Comparison of ENCODE assay signal across 8 cellular contexts in genomic region chr16:28824548-28824973, GRCh38. TPM values are rescaled to one million over a fixed set of nuclear protein-coding genes. Genes with fewer than 3 reads are reported as not detected.
DNase-seq lines count a peak whose midpoint lies in the region; ATAC-seq and TF ChIP-seq lines count a peak whose summit lies in the region.

No MANE protein-coding gene starts in this region.

- no peak for DNase-seq in T-helper 1 cell
- no peak for DNase-seq in adrenal gland
- DNase-seq in kidney epithelial cell (ENCODE audit: low read depth): no peak
- no peak for DNase-seq in substantia nigra (lab: John Stamatoyannopoulos, UW)
- DNase-seq in medulla oblongata (ENCODE audit: extremely low spot score): no peak
- DNase-seq in NCI-H146 treated with DMSO at 0.1 percent for 48 hours (lab: John Stamatoyannopoulos, UW; ENCODE audit: unreplicated experiment): no peak

- intact Hi-C loops in adrenal gland (cut with DNase I): loop anchor here in 1 of 2 donors (5.0 kb wide), 1 partner anchor 123 kb away; no protein-coding TSS in a partner anchor

- ATAC-seq in GM19467 (IDR thresholded peaks at IDR 0.05; ENCODE audit: unreplicated experiment): no peak

- no peaks in the 10 kb centered on the region for H3K9me3 Mint-ChIP-seq in T-helper 1 cell treated with Interleukin-12 subunit alpha and Interleukin-12 subunit beta and Interleukin-4 antibody, amounts not matched to agents 30 μg/mL and 1 μg/mL, for 36 hours

- peaks cover 33% of the 10 kb centered on the region for H3K4me1 Mint-ChIP-seq in T-helper 1 cell treated with Interleukin-12 subunit alpha and Interleukin-12 subunit beta and Interleukin-4 antibody, amounts not matched to agents 30 μg/mL and 1 μg/mL, for 36 hours (ENCODE audit: low read depth)

- no peaks in the 10 kb centered on the region for H3K9me3 ChIP-seq in adrenal gland (replicated peaks in 1 of 3)

- H3K27me3 ChIP-seq in adrenal gland: no peaks in the 10 kb centered on the region
- no peaks in the 10 kb centered on the region for H3K27me3 ChIP-seq in kidney epithelial cell (ENCODE audit: control insufficient read depth, insufficient read depth, low read length)

- H3K27ac Mint-ChIP-seq in T-helper 1 cell treated with Interleukin-12 subunit alpha and Interleukin-12 subunit beta and Interleukin-4 antibody, amounts not matched to agents 30 μg/mL and 1 μg/mL, for 36 hours: peak overlapping the region; percentile 100

- no peaks in the 10 kb centered on the region for H3K27me3 Mint-ChIP-seq in T-helper 1 cell treated with Interleukin-12 subunit alpha and Interleukin-12 subunit beta and Interleukin-4 antibody, amounts not matched to agents 30 μg/mL and 1 μg/mL, for 36 hours (ENCODE audit: low read depth)

- peak overlapping the region; percentile 88 to 99 (median 94) for H3K4me3 ChIP-seq in adrenal gland
- H3K4me3 ChIP-seq in kidney epithelial cell (ENCODE audit: low read depth, low read length): peak overlapping the region; percentile 98

- 19 to 25% (median 23%) methylated on average over 8 of the region's 8 CpGs for WGBS in adrenal gland, 4 donors

- TF ChIP-seq CTCF in adrenal gland (IDR thresholded peaks at IDR 0.05): no peak
- no peak for TF ChIP-seq CTCF in kidney epithelial cell (IDR thresholded peaks at IDR 0.05; ENCODE audit: insufficient read depth, low read length, poor library complexity, severe bottlenecking)

- peaks cover 0 to 45% of the 10 kb centered on the region in 2 donors for H3K36me3 ChIP-seq in adrenal gland (replicated peaks in 1 of 2)
- peaks cover 2% of the 10 kb centered on the region for H3K36me3 ChIP-seq in kidney epithelial cell (ENCODE audit: control insufficient read depth, insufficient read depth, low read length)

- H3K27ac ChIP-seq in adrenal gland (peak overlapping the region; percentile 97 to 99 (median 99)), substantia nigra (ENCODE audit: low read depth, low read length, poor library complexity, severe bottlenecking) (peak overlapping the region; percentile 82)

- H3K36me3 Mint-ChIP-seq in T-helper 1 cell treated with Interleukin-12 subunit alpha and Interleukin-12 subunit beta and Interleukin-4 antibody, amounts not matched to agents 30 μg/mL and 1 μg/mL, for 36 hours (ENCODE audit: low read depth): peaks cover 53% of the 10 kb centered on the region

- H3K4me3 Mint-ChIP-seq in T-helper 1 cell treated with Interleukin-12 subunit alpha and Interleukin-12 subunit beta and Interleukin-4 antibody, amounts not matched to agents 30 μg/mL and 1 μg/mL, for 36 hours: peak overlapping the region; percentile 99

- no peak for TF ChIP-seq POLR2A in adrenal gland (IDR thresholded peaks at IDR 0.05)

- peaks cover 16 to 24% of the 10 kb centered on the region in 2 donors for H3K4me1 ChIP-seq in adrenal gland (replicated peaks in 1 of 2)

RNA-seq across cellular contexts. Expression of gene ATXN2L, which starts 1.8 kb away (rescaled TPM):
- total RNA-seq in adrenal gland (100 to 1,000 TPM in 2 of 8 donors, 10 to 100 TPM in 6; 66.3 to 118 (median 90.5) TPM), kidney epithelial cell (150 and 197 TPM in 2 replicates)
- polyA plus RNA-seq in adrenal gland: 100 to 1,000 TPM in 2 of 3 donors, 10 to 100 TPM in 1; 44.3 to 342 (median 126) TPM

RNA-seq across cellular contexts. Expression of gene TUFM, which starts 21.6 kb away (rescaled TPM):
- 100 to 1,000 TPM; 144 to 239 (median 208) TPM for total RNA-seq in adrenal gland
- polyA plus RNA-seq in adrenal gland: 100 to 1,000 TPM; 173 to 323 (median 181) TPM
- total RNA-seq in kidney epithelial cell: 169 and 185 TPM in 2 replicates

RNA-seq across cellular contexts. Expression of gene SH2B1, which starts 39.1 kb away (rescaled TPM):
- total RNA-seq in adrenal gland (100 to 1,000 TPM in 1 of 8 donors, 10 to 100 TPM in 7; 30.8 to 108 (median 58.6) TPM), kidney epithelial cell (26.8 and 29.1 TPM in 2 replicates)
- polyA plus RNA-seq in adrenal gland: 100 to 1,000 TPM in 2 of 3 donors, 10 to 100 TPM in 1; 17.1 to 236 (median 119) TPM

RNA-seq across cellular contexts. Expression of gene ATP2A1, which starts 53.7 kb away (rescaled TPM):
- total RNA-seq in adrenal gland (1 to 10 TPM in 2 of 8 donors, under 1 TPM in 5, not detected in 1; 0.17 to 1.2 (median 0.95) TPM), kidney epithelial cell (0.17 and 0.48 TPM in 2 replicates)
- 1 to 10 TPM in 1 of 3 donors, under 1 TPM in 2; 0.05 to 1.1 (median 0.88) TPM for polyA plus RNA-seq in adrenal gland
